1 cellular context compared by ENCODE assay signal in the genomic region with DNA sequence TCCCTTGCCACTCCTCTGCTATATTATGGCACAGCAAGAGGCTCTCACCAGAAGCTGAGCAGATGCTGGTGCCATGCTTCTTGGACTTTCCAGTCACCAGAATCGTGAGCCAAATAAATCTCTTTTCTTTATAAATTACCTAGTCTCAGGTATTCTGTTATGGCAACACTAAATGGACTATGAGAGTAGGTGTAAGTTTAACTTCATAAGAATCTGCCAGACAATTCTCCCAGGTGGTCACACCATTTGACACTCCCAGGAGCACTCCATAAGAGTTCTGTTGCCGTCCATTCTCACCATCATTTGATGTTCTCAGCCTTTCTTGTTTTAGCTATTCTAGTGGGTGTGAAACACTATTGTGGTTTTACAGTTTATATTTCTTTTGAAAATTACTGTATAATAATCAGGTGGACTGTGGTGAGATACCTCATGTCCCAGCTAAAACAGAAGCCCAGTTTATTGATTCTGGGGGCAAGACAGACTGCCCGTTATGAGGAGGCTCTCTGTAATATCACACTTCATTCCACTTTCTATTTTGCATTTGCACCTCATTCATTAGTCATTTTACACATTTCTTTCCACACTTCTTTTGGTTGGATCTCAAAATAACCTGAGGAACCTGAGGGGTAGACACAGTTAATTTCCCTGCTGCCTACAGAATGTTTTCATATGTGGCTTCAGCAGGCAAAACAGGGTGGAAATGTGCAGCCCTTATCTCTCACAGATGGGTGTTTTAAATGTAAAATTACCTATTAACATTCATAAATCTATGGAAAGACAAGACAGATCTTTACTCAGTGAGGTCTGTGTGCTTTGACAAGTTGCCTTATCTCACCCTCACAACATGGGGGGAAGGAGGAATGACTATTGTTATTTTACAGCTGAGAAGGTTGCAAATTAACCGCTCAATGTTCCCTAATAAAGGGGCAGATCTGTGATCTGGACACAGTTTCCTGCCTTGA.
TF ChIP-seq lines count a peak whose summit lies in the region.

No MANE protein-coding gene starts in this region.

TF ChIP-seq in K562, 482 proteins besides CTCF, POLR2A, EP300 and RAD21 (continues in another document):
- TF ChIP-seq POLR2H (tag; IDR thresholded peaks at IDR 0.05; ENCODE audit: low read depth) (peak; percentile 50; the same call in 1 of the 2 replicates), RFX7 (CRISPR knock-in tag; IDR thresholded peaks at IDR 0.05) (no peak), DDX20 (tag; IDR thresholded peaks at IDR 0.05; ENCODE audit: low read depth) (no peak; the same call in 1 of the 2 replicates), SP1 (CRISPR knock-in tag; IDR thresholded peaks at IDR 0.05) (peak; percentile 16; the same call in 1 of the 2 replicates), PRPF4 (IDR thresholded peaks at IDR 0.05; ENCODE audit: insufficient read depth, low read depth, low read length, poor library complexity, severe bottlenecking) (no peak), NR4A1 (CRISPR knock-in tag; IDR thresholded peaks at IDR 0.05) (no peak), NR4A1 (tag; IDR thresholded peaks at IDR 0.05) (no peak; the same call in 1 of the 2 replicates), ZFPM2 (CRISPR knock-in tag; IDR thresholded peaks at IDR 0.05) (no peak), ZNF717 (CRISPR knock-in tag; IDR thresholded peaks at IDR 0.05) (no peak), MTA3 (IDR thresholded peaks at IDR 0.05; ENCODE audit: borderline replicate concordance) (peak; percentile 89; the same call in 1 of the 2 replicates), CBFB (CRISPR knock-in tag; IDR thresholded peaks at IDR 0.05) (no peak), ZNF197 (CRISPR knock-in tag; IDR thresholded peaks at IDR 0.05; ENCODE audit: low read depth) (peak; percentile 91), ZNF134 (CRISPR knock-in tag; conservative IDR thresholded peaks at IDR 0.05) (peak; percentile 59; the same call in 1 of the 2 replicates), GABPB1 (CRISPR knock-in tag; IDR thresholded peaks at IDR 0.05) (no peak), MCM7 (IDR thresholded peaks at IDR 0.05) (no peak), CREBBP (IDR thresholded peaks at IDR 0.05; ENCODE audit: low read depth, low read length) (no peak), ELF1 (tag; IDR thresholded peaks at IDR 0.05) (0 out of 2 replicates have a peak, but pooled peaks have one; percentile 5), SAFB (IDR thresholded peaks at IDR 0.05; ENCODE audit: borderline replicate concordance, low read depth, low read length) (no peak), ZNF212 (CRISPR knock-in tag; IDR thresholded peaks at IDR 0.05) (no peak), CBX5 (IDR thresholded peaks at IDR 0.05; ENCODE audit: borderline replicate concordance, low read depth) (no peak), XRCC4 (IDR thresholded peaks at IDR 0.05; ENCODE audit: extremely low read depth, insufficient read depth, insufficient read length) (no peak), CCAR2 (IDR thresholded peaks at IDR 0.05; ENCODE audit: low read depth, low read length) (no peak), MYBL2 (IDR thresholded peaks at IDR 0.05; ENCODE audit: low read depth) (no peak), MYBL2 (CRISPR knock-in tag; IDR thresholded peaks at IDR 0.05; ENCODE audit: borderline replicate concordance) (no peak), CXXC5 (CRISPR knock-in tag; IDR thresholded peaks at IDR 0.05) (peak; percentile 65; the same call in 1 of the 2 replicates), U2AF1 (optimal IDR thresholded peaks at IDR 0.05; ENCODE audit: low read depth, low read length) (no peak), ZNF384 (IDR thresholded peaks at IDR 0.05; ENCODE audit: low read depth, low read length) (0 out of 2 replicates have a peak, but pooled peaks have one; percentile 6), ZNF133 (CRISPR knock-in tag; IDR thresholded peaks at IDR 0.05) (no peak), TBP (optimal IDR thresholded peaks at IDR 0.05; ENCODE audit: low read depth, low read length) (no peak)
- TF ChIP-seq, protein P1, sequence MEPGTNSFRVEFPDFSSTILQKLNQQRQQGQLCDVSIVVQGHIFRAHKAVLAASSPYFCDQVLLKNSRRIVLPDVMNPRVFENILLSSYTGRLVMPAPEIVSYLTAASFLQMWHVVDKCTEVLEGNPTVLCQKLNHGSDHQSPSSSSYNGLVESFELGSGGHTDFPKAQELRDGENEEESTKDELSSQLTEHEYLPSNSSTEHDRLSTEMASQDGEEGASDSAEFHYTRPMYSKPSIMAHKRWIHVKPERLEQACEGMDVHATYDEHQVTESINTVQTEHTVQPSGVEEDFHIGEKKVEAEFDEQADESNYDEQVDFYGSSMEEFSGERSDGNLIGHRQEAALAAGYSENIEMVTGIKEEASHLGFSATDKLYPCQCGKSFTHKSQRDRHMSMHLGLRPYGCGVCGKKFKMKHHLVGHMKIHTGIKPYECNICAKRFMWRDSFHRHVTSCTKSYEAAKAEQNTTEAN (CRISPR knock-in tag; IDR thresholded peaks at IDR 0.05), result no peak
- TF ChIP-seq, protein P2, sequence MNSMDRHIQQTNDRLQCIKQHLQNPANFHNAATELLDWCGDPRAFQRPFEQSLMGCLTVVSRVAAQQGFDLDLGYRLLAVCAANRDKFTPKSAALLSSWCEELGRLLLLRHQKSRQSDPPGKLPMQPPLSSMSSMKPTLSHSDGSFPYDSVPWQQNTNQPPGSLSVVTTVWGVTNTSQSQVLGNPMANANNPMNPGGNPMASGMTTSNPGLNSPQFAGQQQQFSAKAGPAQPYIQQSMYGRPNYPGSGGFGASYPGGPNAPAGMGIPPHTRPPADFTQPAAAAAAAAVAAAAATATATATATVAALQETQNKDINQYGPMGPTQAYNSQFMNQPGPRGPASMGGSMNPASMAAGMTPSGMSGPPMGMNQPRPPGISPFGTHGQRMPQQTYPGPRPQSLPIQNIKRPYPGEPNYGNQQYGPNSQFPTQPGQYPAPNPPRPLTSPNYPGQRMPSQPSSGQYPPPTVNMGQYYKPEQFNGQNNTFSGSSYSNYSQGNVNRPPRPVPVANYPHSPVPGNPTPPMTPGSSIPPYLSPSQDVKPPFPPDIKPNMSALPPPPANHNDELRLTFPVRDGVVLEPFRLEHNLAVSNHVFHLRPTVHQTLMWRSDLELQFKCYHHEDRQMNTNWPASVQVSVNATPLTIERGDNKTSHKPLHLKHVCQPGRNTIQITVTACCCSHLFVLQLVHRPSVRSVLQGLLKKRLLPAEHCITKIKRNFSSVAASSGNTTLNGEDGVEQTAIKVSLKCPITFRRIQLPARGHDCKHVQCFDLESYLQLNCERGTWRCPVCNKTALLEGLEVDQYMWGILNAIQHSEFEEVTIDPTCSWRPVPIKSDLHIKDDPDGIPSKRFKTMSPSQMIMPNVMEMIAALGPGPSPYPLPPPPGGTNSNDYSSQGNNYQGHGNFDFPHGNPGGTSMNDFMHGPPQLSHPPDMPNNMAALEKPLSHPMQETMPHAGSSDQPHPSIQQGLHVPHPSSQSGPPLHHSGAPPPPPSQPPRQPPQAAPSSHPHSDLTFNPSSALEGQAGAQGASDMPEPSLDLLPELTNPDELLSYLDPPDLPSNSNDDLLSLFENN (IDR thresholded peaks at IDR 0.05; ENCODE audit: low read depth in 2 of 2, low read length in 2 of 2), result peak in 1 of 2 experiments; percentile 97; a peak in 2 of 4 replicates
- TF ChIP-seq, protein P3, sequence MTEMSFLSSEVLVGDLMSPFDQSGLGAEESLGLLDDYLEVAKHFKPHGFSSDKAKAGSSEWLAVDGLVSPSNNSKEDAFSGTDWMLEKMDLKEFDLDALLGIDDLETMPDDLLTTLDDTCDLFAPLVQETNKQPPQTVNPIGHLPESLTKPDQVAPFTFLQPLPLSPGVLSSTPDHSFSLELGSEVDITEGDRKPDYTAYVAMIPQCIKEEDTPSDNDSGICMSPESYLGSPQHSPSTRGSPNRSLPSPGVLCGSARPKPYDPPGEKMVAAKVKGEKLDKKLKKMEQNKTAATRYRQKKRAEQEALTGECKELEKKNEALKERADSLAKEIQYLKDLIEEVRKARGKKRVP (CRISPR knock-in tag; IDR thresholded peaks at IDR 0.05), result peak; percentile 45; the same call in 1 of the 2 replicates
- TF ChIP-seq, protein P4, sequence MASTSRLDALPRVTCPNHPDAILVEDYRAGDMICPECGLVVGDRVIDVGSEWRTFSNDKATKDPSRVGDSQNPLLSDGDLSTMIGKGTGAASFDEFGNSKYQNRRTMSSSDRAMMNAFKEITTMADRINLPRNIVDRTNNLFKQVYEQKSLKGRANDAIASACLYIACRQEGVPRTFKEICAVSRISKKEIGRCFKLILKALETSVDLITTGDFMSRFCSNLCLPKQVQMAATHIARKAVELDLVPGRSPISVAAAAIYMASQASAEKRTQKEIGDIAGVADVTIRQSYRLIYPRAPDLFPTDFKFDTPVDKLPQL (IDR thresholded peaks at IDR 0.05; ENCODE audit: extremely low read depth, insufficient read length), result no peak
- TF ChIP-seq, protein P5, sequence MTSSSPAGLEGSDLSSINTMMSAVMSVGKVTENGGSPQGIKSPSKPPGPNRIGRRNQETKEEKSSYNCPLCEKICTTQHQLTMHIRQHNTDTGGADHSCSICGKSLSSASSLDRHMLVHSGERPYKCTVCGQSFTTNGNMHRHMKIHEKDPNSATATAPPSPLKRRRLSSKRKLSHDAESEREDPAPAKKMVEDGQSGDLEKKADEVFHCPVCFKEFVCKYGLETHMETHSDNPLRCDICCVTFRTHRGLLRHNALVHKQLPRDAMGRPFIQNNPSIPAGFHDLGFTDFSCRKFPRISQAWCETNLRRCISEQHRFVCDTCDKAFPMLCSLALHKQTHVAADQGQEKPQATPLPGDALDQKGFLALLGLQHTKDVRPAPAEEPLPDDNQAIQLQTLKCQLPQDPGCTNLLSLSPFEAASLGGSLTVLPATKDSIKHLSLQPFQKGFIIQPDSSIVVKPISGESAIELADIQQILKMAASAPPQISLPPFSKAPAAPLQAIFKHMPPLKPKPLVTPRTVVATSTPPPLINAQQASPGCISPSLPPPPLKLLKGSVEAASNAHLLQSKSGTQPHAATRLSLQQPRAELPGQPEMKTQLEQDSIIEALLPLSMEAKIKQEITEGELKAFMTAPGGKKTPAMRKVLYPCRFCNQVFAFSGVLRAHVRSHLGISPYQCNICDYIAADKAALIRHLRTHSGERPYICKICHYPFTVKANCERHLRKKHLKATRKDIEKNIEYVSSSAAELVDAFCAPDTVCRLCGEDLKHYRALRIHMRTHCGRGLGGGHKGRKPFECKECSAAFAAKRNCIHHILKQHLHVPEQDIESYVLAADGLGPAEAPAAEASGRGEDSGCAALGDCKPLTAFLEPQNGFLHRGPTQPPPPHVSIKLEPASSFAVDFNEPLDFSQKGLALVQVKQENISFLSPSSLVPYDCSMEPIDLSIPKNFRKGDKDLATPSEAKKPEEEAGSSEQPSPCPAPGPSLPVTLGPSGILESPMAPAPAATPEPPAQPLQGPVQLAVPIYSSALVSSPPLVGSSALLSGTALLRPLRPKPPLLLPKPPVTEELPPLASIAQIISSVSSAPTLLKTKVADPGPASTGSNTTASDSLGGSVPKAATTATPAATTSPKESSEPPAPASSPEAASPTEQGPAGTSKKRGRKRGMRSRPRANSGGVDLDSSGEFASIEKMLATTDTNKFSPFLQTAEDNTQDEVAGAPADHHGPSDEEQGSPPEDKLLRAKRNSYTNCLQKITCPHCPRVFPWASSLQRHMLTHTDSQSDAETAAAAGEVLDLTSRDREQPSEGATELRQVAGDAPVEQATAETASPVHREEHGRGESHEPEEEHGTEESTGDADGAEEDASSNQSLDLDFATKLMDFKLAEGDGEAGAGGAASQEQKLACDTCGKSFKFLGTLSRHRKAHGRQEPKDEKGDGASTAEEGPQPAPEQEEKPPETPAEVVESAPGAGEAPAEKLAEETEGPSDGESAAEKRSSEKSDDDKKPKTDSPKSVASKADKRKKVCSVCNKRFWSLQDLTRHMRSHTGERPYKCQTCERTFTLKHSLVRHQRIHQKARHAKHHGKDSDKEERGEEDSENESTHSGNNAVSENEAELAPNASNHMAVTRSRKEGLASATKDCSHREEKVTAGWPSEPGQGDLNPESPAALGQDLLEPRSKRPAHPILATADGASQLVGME (CRISPR knock-in tag; IDR thresholded peaks at IDR 0.05), result no peak
- TF ChIP-seq, protein P6, sequence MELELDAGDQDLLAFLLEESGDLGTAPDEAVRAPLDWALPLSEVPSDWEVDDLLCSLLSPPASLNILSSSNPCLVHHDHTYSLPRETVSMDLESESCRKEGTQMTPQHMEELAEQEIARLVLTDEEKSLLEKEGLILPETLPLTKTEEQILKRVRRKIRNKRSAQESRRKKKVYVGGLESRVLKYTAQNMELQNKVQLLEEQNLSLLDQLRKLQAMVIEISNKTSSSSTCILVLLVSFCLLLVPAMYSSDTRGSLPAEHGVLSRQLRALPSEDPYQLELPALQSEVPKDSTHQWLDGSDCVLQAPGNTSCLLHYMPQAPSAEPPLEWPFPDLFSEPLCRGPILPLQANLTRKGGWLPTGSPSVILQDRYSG (tag; conservative IDR thresholded peaks at IDR 0.05; ENCODE audit: low read depth), result peak; percentile 74; the same call in 1 of the 2 replicates
- TF ChIP-seq, protein P7, sequence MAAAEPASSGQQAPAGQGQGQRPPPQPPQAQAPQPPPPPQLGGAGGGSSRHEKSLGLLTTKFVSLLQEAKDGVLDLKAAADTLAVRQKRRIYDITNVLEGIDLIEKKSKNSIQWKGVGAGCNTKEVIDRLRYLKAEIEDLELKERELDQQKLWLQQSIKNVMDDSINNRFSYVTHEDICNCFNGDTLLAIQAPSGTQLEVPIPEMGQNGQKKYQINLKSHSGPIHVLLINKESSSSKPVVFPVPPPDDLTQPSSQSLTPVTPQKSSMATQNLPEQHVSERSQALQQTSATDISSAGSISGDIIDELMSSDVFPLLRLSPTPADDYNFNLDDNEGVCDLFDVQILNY (CRISPR knock-in tag; IDR thresholded peaks at IDR 0.05), result no peak
- TF ChIP-seq, protein P8, sequence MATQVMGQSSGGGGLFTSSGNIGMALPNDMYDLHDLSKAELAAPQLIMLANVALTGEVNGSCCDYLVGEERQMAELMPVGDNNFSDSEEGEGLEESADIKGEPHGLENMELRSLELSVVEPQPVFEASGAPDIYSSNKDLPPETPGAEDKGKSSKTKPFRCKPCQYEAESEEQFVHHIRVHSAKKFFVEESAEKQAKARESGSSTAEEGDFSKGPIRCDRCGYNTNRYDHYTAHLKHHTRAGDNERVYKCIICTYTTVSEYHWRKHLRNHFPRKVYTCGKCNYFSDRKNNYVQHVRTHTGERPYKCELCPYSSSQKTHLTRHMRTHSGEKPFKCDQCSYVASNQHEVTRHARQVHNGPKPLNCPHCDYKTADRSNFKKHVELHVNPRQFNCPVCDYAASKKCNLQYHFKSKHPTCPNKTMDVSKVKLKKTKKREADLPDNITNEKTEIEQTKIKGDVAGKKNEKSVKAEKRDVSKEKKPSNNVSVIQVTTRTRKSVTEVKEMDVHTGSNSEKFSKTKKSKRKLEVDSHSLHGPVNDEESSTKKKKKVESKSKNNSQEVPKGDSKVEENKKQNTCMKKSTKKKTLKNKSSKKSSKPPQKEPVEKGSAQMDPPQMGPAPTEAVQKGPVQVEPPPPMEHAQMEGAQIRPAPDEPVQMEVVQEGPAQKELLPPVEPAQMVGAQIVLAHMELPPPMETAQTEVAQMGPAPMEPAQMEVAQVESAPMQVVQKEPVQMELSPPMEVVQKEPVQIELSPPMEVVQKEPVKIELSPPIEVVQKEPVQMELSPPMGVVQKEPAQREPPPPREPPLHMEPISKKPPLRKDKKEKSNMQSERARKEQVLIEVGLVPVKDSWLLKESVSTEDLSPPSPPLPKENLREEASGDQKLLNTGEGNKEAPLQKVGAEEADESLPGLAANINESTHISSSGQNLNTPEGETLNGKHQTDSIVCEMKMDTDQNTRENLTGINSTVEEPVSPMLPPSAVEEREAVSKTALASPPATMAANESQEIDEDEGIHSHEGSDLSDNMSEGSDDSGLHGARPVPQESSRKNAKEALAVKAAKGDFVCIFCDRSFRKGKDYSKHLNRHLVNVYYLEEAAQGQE (CRISPR knock-in tag; IDR thresholded peaks at IDR 0.05; ENCODE audit: low read depth), result no peak
